1 cellular context compared by ENCODE assay signal in the genomic region with DNA sequence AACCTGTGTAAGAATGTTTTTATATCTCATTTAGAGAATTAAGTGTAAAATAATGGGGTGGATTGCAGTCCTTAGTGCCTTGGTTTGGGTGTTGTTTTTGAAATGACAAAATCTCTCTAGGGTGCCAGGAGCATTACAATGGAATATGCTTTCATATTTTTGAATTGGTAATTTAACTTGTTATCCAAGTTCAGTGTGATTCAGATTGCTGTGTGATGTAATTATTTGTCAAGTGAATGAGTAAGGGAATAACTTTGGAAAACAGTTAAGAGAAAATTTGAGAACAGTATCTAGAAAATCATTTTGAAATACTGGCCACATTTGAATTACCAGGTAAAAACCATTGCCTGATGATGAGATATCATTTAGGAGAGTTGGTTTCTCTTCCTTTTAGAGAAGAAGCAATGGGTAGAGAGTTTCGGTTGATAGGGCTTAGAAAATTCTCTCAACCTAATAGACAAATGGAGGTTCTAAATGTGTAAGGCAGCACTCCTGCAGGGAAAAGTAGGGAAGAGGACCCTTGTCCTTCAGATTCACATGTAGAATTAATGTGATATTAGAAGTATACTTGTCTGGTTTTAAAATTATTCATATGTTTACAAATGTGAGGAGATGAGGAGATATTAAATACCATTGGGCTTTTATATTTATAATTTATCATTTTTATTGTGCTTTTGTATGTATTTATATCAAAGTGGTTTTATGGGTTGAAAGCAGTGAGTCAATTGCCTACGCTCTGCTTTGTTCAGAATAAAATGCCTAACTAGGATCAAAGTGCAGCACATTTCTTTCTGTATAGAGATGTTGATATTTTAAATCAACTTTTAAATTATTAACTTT.
TF ChIP-seq lines count a peak whose summit lies in the region.

No MANE protein-coding gene starts in this region.

TF ChIP-seq in H1, 55 proteins besides CTCF, POLR2A, EP300 and RAD21 (continued from another document):
- no peak for TF ChIP-seq CHD7 (IDR thresholded peaks at IDR 0.05; ENCODE audit: insufficient replicate concordance, low read length)
- TF ChIP-seq CHD1 (IDR thresholded peaks at IDR 0.05; ENCODE audit: low read depth, low read length), result no peak
- TF ChIP-seq EGR1 (IDR thresholded peaks at IDR 0.05; ENCODE audit: borderline replicate concordance, low read depth, low read length), result no peak
- TF ChIP-seq HDAC2 (IDR thresholded peaks at IDR 0.05; ENCODE audit: borderline replicate concordance in 1 of 2, low read depth in 2 of 2, low read length in 2 of 2), result no peak
- TF ChIP-seq TAF1 (IDR thresholded peaks at IDR 0.05; ENCODE audit: low read depth, low read length), result no peak
